ENCODE assay signal across 19 cellular contexts in genomic region chr10:125004571-125005311, GRCh38.
A peak's percentile ranks its signal among the peaks of the same experiment; 100 is the strongest.
DNase-seq lines count a peak whose midpoint lies in the region; ATAC-seq and TF ChIP-seq lines count a peak whose summit lies in the region.
"Had no signal": no experiment of that assay in that cellular context is flagged by ENCODE, and none has a peak within 500 bp of the region (broad histone marks: within the 10 kb centered on the region; RNA-seq: fewer than 3 reads in every experiment).

No MANE protein-coding gene starts in this region.

- H3K4me1 ChIP-seq in GM23338 (ENCODE audit: insufficient read depth) (peaks cover 10% of the 10 kb centered on the region), left lung (peaks cover 22 to 26% of the 10 kb centered on the region in 2 donors), sigmoid colon (peaks cover 0 to 54% (median 42%) of the 10 kb centered on the region in 4 donors)
- H3K4me1 ChIP-seq: Caco-2 had no signal

- H3K4me2 ChIP-seq in GM23338, result no peak overlapping the region

- H3K27ac ChIP-seq in GM23338 (ENCODE audit: low read depth) (0 out of 2 replicates have a peak overlapping the region, but pooled peaks have one; percentile 59), WERI-Rb-1 (no peak overlapping the region), left lung (no peak overlapping the region), sigmoid colon (no peak overlapping the region)

- H3K36me3 ChIP-seq in GM23338 (ENCODE audit: insufficient read depth) (peaks cover 12% of the 10 kb centered on the region; the same call in 1 of the 2 replicates), WERI-Rb-1 (peaks cover 50% of the 10 kb centered on the region), left lung (peaks cover 0 to 71% of the 10 kb centered on the region in 2 donors), sigmoid colon (peaks cover 7 to 27% (median 14%) of the 10 kb centered on the region in 4 donors)

- H3K9me3 ChIP-seq in WERI-Rb-1 (ENCODE audit: severe bottlenecking), result no peaks in the 10 kb centered on the region
- no peaks in the 10 kb centered on the region for H3K9me3 ChIP-seq in left lung
- no peaks in the 10 kb centered on the region for H3K9me3 ChIP-seq in sigmoid colon
- H3K9me3 ChIP-seq: Caco-2 had no signal

- WGBS in sigmoid colon, 2 donors, result 84 to 88% methylated on average over 19 of the region's 19 CpGs

- H3K27me3 ChIP-seq in GM23338 (ENCODE audit: insufficient read depth) (no peaks in the 10 kb centered on the region), WERI-Rb-1 (ENCODE audit: insufficient read depth, low read depth, severe bottlenecking) (no peaks in the 10 kb centered on the region), left lung (no peaks in the 10 kb centered on the region), sigmoid colon (no peaks in the 10 kb centered on the region)

- peaks cover 10% of the 10 kb centered on the region; the same call in 1 of the 2 replicates for H3F3A ChIP-seq in GM23338 (replicated peaks; ENCODE audit: low read depth)

- intact Hi-C loops in left lung (cut with DNase I), result no loop called here
- intact Hi-C loops in sigmoid colon (cut with DNase I), result no loop called here

- peaks cover 80% of the 10 kb centered on the region for H3K36me3 Mint-ChIP-seq in GM23338 (ENCODE audit: low read depth)
- H3K36me3 Mint-ChIP-seq: naive B cell had no signal

- H3K79me2 ChIP-seq in GM23338 (replicated peaks; ENCODE audit: insufficient read depth), result peaks cover 63% of the 10 kb centered on the region

- peaks cover 43% of the 10 kb centered on the region for H3K27me3 Mint-ChIP-seq in GM23338 (ENCODE audit: insufficient read depth, low read depth, poor library complexity)
- H3K27me3 Mint-ChIP-seq: activated CD8-positive, alpha-beta T cell treated with anti-CD3 and anti-CD28 coated beads for 36 hours; naive B cell had no signal

- peaks cover 2% of the 10 kb centered on the region; the same call in 1 of the 3 replicates for H3K9me3 Mint-ChIP-seq in GM23338
- H3K9me3 Mint-ChIP-seq: activated CD8-positive, alpha-beta T cell treated with anti-CD3 and anti-CD28 coated beads for 36 hours; effector memory CD8-positive, alpha-beta T cell; naive B cell had no signal

- no peak for TF ChIP-seq POLR2A in sigmoid colon (IDR thresholded peaks at IDR 0.05)

- H3K4me3 ChIP-seq in GM23338 (no peak overlapping the region), WERI-Rb-1 (ENCODE audit: low read depth, low read length) (no peak overlapping the region), left lung (no peak overlapping the region), sigmoid colon (no peak overlapping the region)
- H3K4me3 ChIP-seq: K562, lung had no signal

- no peak overlapping the region; the same call in 1 of the 2 replicates for H3K27ac Mint-ChIP-seq in GM23338
- H3K27ac Mint-ChIP-seq: activated CD8-positive, alpha-beta T cell treated with anti-CD3 and anti-CD28 coated beads for 36 hours; B cell; effector memory CD8-positive, alpha-beta T cell; naive B cell had no signal

- TF ChIP-seq CTCF in GM23338 (conservative IDR thresholded peaks at IDR 0.05; ENCODE audit: low read depth in 2 of 2), result no peak
- TF ChIP-seq CTCF in WERI-Rb-1 (IDR thresholded peaks at IDR 0.05; ENCODE audit: low read depth, low read length), result no peak
- TF ChIP-seq CTCF in left lung (IDR thresholded peaks at IDR 0.05), result no peak
- no peak for TF ChIP-seq CTCF in sigmoid colon (IDR thresholded peaks at IDR 0.05)

- H2AFZ ChIP-seq in GM23338, result no peak overlapping the region

- no peaks in the 10 kb centered on the region for H3K9me2 ChIP-seq in GM23338 (ENCODE audit: insufficient read depth)

- TF ChIP-seq EP300 in sigmoid colon (IDR thresholded peaks at IDR 0.05), result no peak

- DNase-seq in GM23338 (ENCODE audit: low spot score), result no peak
- peak; percentile 5 for DNase-seq in WERI-Rb-1
- peak; percentile 27 to 50 for DNase-seq in left lung
- peak; percentile 61 for DNase-seq in sigmoid colon
- DNase-seq in GM19238 (ENCODE audit: insufficient read length, low spot score), result no peak
- no peak for DNase-seq in SW 1271 (lab: John Stamatoyannopoulos, UW)
- DNase-seq: activated CD8-positive, alpha-beta T cell treated with anti-CD3 and anti-CD28 coated beads for 36 hours; central memory CD4-positive, alpha-beta T cell; effector memory CD8-positive, alpha-beta T cell; naive B cell; NCI-H2107; NCI-H524 treated with DMSO at 0.1 percent for 48 hours; stimulated activated naive CD4-positive, alpha-beta T cell had no signal

- no peak overlapping the region; the same call in 2 of the 3 replicates for H3K4me3 Mint-ChIP-seq in GM23338
- H3K4me3 Mint-ChIP-seq: activated CD8-positive, alpha-beta T cell treated with anti-CD3 and anti-CD28 coated beads for 36 hours; B cell; effector memory CD8-positive, alpha-beta T cell; naive B cell had no signal

- ATAC-seq in GM23338 (no peak), left lung (no peak), HG03460 (IDR thresholded peaks at IDR 0.05; ENCODE audit: unreplicated experiment) (no peak)
- ATAC-seq: activated CD8-positive, alpha-beta T cell treated with anti-CD3 and anti-CD28 coated beads for 36 hours; effector memory CD8-positive, alpha-beta T cell; K562; Right ventricle myocardium inferior had no signal

- peaks cover 30% of the 10 kb centered on the region for H3K4me1 Mint-ChIP-seq in GM23338
- H3K4me1 Mint-ChIP-seq: B cell, naive B cell had no signal

- H4K20me1 ChIP-seq in GM23338 (replicated peaks; ENCODE audit: insufficient read depth), result peaks cover 50% of the 10 kb centered on the region

TF ChIP-seq in GM23338, 12 proteins besides CTCF, POLR2A, EP300 and RAD21 (continues in another document):
- no peak for TF ChIP-seq POLR2AphosphoS5 (IDR thresholded peaks at IDR 0.05; ENCODE audit: low read depth)
- no peak for TF ChIP-seq CREB1 (CRISPR knock-in tag; IDR thresholded peaks at IDR 0.05; ENCODE audit: low read depth)
- no peak for TF ChIP-seq ZNF114 (CRISPR knock-in tag; IDR thresholded peaks at IDR 0.05)
- TF ChIP-seq EZH2 (IDR thresholded peaks at IDR 0.05; ENCODE audit: low read depth, unreplicated experiment), result no peak
- no peak for TF ChIP-seq JUNB (IDR thresholded peaks at IDR 0.05; ENCODE audit: unreplicated experiment)
- TF ChIP-seq STAT1 (IDR thresholded peaks at IDR 0.05; ENCODE audit: unreplicated experiment), result no peak
- no peak for TF ChIP-seq ZNF331 (CRISPR knock-in tag; IDR thresholded peaks at IDR 0.05; ENCODE audit: low read depth)
- no peak for TF ChIP-seq EZH2phosphoT487 (IDR thresholded peaks at IDR 0.05; ENCODE audit: unreplicated experiment)
- TF ChIP-seq NANOG (IDR thresholded peaks at IDR 0.05; ENCODE audit: borderline replicate concordance), result no peak
- TF ChIP-seq ETS1 (IDR thresholded peaks at IDR 0.05), result no peak

Comparison
In these comparisons a context has a peak if more than half of its experiments do, and no peak if none do; other contexts are left out.
1. DNase-seq: peak in WERI-Rb-1 (single experiment), left lung (2 of 2) and sigmoid colon (single experiment); none in GM23338 (single experiment), GM19238 (single experiment) and SW 1271 (0 of 2).